Comparison of ENCODE assay signal across 7 cellular contexts in genomic region chrX:20442597-20442996, GRCh38.
A peak's percentile ranks its signal among the peaks of the same experiment; 100 is the strongest.
DNase-seq lines count a peak whose midpoint lies in the region; ATAC-seq lines count a peak whose summit lies in the region.

No MANE protein-coding gene starts in this region.

- DNase-seq in NCI-H774 (lab: John Stamatoyannopoulos, UW) (peak; percentile 39), ecto neural progenitor cell (ENCODE audit: low spot score) (peak; percentile 79), medulla oblongata (ENCODE audit: extremely low spot score) (peak; percentile 78)
- DNase-seq in activated CD4-positive, alpha-beta T cell treated with anti-CD3 and anti-CD28 coated beads, Interleukin-2, amount 50 U/mL, for 4 hours, result peak; percentile 82 to 85
- DNase-seq in stimulated activated CD8-positive, alpha-beta memory T cell treated with anti-CD3 and anti-CD28 coated beads, Interleukin-15, amount 100 ng/mL, for 24 hours (ENCODE audit: low read depth), result peak; percentile 66

- ATAC-seq in GM18858 (IDR thresholded peaks at IDR 0.05; ENCODE audit: unreplicated experiment), result peak; percentile 63
- peak; percentile 74 for ATAC-seq in HG03520 (IDR thresholded peaks at IDR 0.05; ENCODE audit: unreplicated experiment)

Comparison
In these comparisons a context has a peak if more than half of its experiments do, and no peak if none do; other contexts are left out.
1. Peak in every context shown above with its lines: DNase-seq and ATAC-seq.